22 cellular contexts compared by ENCODE assay signal in the genomic region with DNA sequence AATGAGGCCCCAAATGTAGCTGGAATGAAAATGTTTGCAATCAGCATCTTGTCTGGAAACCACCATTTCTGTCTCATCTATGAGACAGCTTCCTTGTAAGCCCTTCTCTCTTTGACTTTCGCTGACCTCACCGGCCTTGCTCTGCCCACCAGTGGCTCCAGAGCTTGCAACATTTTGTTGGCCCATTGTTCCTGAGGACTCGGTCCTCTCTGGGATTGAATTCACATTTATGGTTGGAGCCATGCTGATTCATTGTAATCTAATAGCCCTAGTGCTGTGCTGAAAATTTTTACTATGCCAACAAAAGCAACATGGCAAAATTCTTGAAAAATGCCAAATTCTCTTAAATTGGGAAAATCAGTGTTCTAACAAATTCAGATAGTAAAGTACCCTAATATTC. TPM values are rescaled to one million over a fixed set of nuclear protein-coding genes. Genes with fewer than 3 reads are reported as not detected.
DNase-seq lines count a peak whose midpoint lies in the region; ATAC-seq, FAIRE-seq and TF ChIP-seq lines count a peak whose summit lies in the region.
"Had no signal": no experiment of that assay in that cellular context is flagged by ENCODE, and none has a peak within 500 bp of the region (broad histone marks: within the 10 kb centered on the region; RNA-seq: fewer than 3 reads in every experiment).

No MANE protein-coding gene starts in this region.

- peaks cover 1% of the 10 kb centered on the region; the same call in 1 of the 2 replicates for H3K4me1 ChIP-seq in PC-3 (ENCODE audit: insufficient read depth, low read length)
- H3K4me1 ChIP-seq in osteoblast (ENCODE audit: insufficient read depth, low read length), result peaks cover 54% of the 10 kb centered on the region
- peaks cover 0 to 14% (median under 1%) of the 10 kb centered on the region in 3 donors for H3K4me1 ChIP-seq in pancreas
- H3K4me1 ChIP-seq: left lung, right atrium auricular region had no signal

- intact Hi-C loops in PC-3 (cut with micrococcal nuclease) (no loop called here), pancreas (cut with DNase I) (no loop called here)

- POLR2A ChIA-PET in PC-3 (lab: Charles Lee; ENCODE audit: unreplicated experiment), result no interaction called here
- POLR2A ChIA-PET in RWPE1 (lab: Yijun Ruan, JAX; ENCODE audit: low non-redundant PET), result no interaction called here

- CTCF ChIA-PET in PC-3 (lab: Charles Lee) (no interaction called here), RWPE1 (lab: Yijun Ruan, JAX) (no interaction called here)

- H3K79me2 ChIP-seq in PC-3 (ENCODE audit: low read length), result no peaks in the 10 kb centered on the region
- no peaks in the 10 kb centered on the region for H3K79me2 ChIP-seq in osteoblast (ENCODE audit: insufficient read depth, low read length)

- H3K27ac ChIP-seq in PC-3 (ENCODE audit: low read length) (no peak overlapping the region), osteoblast (ENCODE audit: low read depth, low read length) (peak overlapping the region; percentile 93), pancreas (no peak overlapping the region), RWPE1 (no peak overlapping the region)
- H3K27ac ChIP-seq: dorsolateral prefrontal cortex, left lung, right atrium auricular region had no signal

- H3K4me2 ChIP-seq in PC-3 (ENCODE audit: low read length) (no peak overlapping the region), osteoblast (ENCODE audit: insufficient read depth, low read length) (peak overlapping the region; percentile 50)

- DNase-seq in ELR (ENCODE audit: low read depth) (peak; percentile 27), PC-3 (peak; percentile 16), fibroblast of gingiva (ENCODE audit: low read depth) (peak; percentile 90), osteoblast (ENCODE audit: insufficient read length, low spot score, missing footprints) (peak; percentile 77), pancreas (no peak), RWPE1 (ENCODE audit: low spot score) (no peak), pons (ENCODE audit: low spot score) (no peak), NCI-H345 treated with DMSO at 0.1 percent for 48 hours (lab: John Stamatoyannopoulos, UW; ENCODE audit: unreplicated experiment) (no peak)
- DNase-seq: activated CD4-positive, alpha-beta T cell treated with anti-CD3 and anti-CD28 coated beads for 4 hours; activated naive CD4-positive, alpha-beta T cell treated with anti-CD3 and anti-CD28 coated beads for 36 hours; activated T-cell treated with anti-CD3 and anti-CD28 coated beads, Interleukin-2, amount 50 U/mL, for 48 hours; amygdala; dorsolateral prefrontal cortex; left lung; MV-4-11; naive thymus-derived CD8-positive, alpha-beta T cell; NCI-H526 treated with DMSO at 0.1 percent for 48 hours; thyroid gland had no signal

- no peak overlapping the region for H3K9ac ChIP-seq in PC-3 (ENCODE audit: low read length)

- 95 to 97% methylated on average over 3 of the region's 3 CpGs for WGBS in pancreas, 2 donors

- H3K4me3 ChIP-seq in PC-3 (ENCODE audit: low read length) (no peak overlapping the region), osteoblast (ENCODE audit: insufficient read depth, low read length) (no peak overlapping the region), pancreas (no peak overlapping the region)
- H3K4me3 ChIP-seq: dorsolateral prefrontal cortex, left lung, right atrium auricular region, thyroid gland had no signal

- H2AFZ ChIP-seq in PC-3 (ENCODE audit: low read length) (no peak overlapping the region), osteoblast (ENCODE audit: low read length) (no peak overlapping the region)

- H3K36me3 ChIP-seq in PC-3 (ENCODE audit: low read depth, low read length) (no peaks in the 10 kb centered on the region), osteoblast (ENCODE audit: insufficient read depth, low read length) (peaks cover 4% of the 10 kb centered on the region), pancreas (no peaks in the 10 kb centered on the region)
- H3K36me3 ChIP-seq: right atrium auricular region, thyroid gland had no signal

- H3K9me3 ChIP-seq in PC-3 (ENCODE audit: low read length), result no peaks in the 10 kb centered on the region
- no peaks in the 10 kb centered on the region for H3K9me3 ChIP-seq in osteoblast (ENCODE audit: low read depth, low read length)
- no peaks in the 10 kb centered on the region for H3K9me3 ChIP-seq in pancreas
- H3K9me3 ChIP-seq: left lung, right atrium auricular region, thyroid gland had no signal

- TF ChIP-seq CTCF in PC-3 (conservative IDR thresholded peaks at IDR 0.05; ENCODE audit: low read depth, low read length) (no peak), osteoblast (IDR thresholded peaks at IDR 0.05; ENCODE audit: extremely low read depth, low read depth, low read length) (no peak), pancreas (IDR thresholded peaks at IDR 0.05) (no peak), RWPE1 (conservative IDR thresholded peaks at IDR 0.05; ENCODE audit: low read depth) (no peak)

- H3F3A ChIP-seq in PC-3 (ENCODE audit: low read length, unreplicated experiment), result no peaks in the 10 kb centered on the region

- no peaks in the 10 kb centered on the region for H3K9me2 ChIP-seq in PC-3 (replicated peaks; ENCODE audit: low read length)

- H4K20me1 ChIP-seq in PC-3 (ENCODE audit: low read length) (no peaks in the 10 kb centered on the region), osteoblast (ENCODE audit: insufficient read depth, low read length) (no peaks in the 10 kb centered on the region)

- FAIRE-seq in pancreas (lab: Jason Lieb, UNC), result no peak
- FAIRE-seq: frontal cortex, HTR-8/SVneo, RCC 7860 had no signal

- ATAC-seq in PC-3 (peak; percentile 27; the same call in 1 of the 2 replicates), pancreas (no peak)
- ATAC-seq: left lung; naive thymus-derived CD8-positive, alpha-beta T cell had no signal

- BruUV-seq in PC-3 (replicated peaks; lab: Mats Ljungman, UMichigan), result no TSS peak

- H3K27me3 ChIP-seq in PC-3 (ENCODE audit: low read length), result no peaks in the 10 kb centered on the region
- no peaks in the 10 kb centered on the region for H3K27me3 ChIP-seq in osteoblast (ENCODE audit: insufficient read depth, low read length)
- H3K27me3 ChIP-seq in pancreas, result no peaks in the 10 kb centered on the region
- H3K27me3 ChIP-seq: dorsolateral prefrontal cortex, left lung, right atrium auricular region, thyroid gland had no signal

RNA-seq across cellular contexts. Expression of a gene that starts 37.2 kb away (rescaled TPM):
- total RNA-seq in PC-3 (2014; rRNA removed), result 27.1 and 29.5 TPM in 2 replicates
- total RNA-seq in osteoblast, result 37.6 and 45.1 TPM in 2 replicates
- 10 to 100 TPM in 5 of 6 donors, 1 to 10 TPM in 1; 8.5 to 14.1 (median 11.6) TPM for total RNA-seq in pancreas
- polyA plus RNA-seq in pancreas, result 10 to 100 TPM in 1 of 2 donors, 1 to 10 TPM in 1; 8.4 to 10.4 TPM

Comparison
In these comparisons a context has a peak if more than half of its experiments do, and no peak if none do; other contexts are left out.
1. DNase-seq: peak in ELR (single experiment), PC-3 (single experiment), fibroblast of gingiva (single experiment) and osteoblast (single experiment); none in pancreas (0 of 6), RWPE1 (single experiment), pons (single experiment) and NCI-H345 treated with DMSO at 0.1 percent for 48 hours (single experiment).